ENCODE assay signal across 1 cellular context in genomic region chr2:120550893-120551446, GRCh38.
TF ChIP-seq lines count a peak whose summit lies in the region.

No MANE protein-coding gene starts in this region.

TF ChIP-seq in HepG2, 621 proteins besides CTCF, POLR2A, EP300 and RAD21 (continued from another document and continues in another):
- TF ChIP-seq ZNF318 (CRISPR knock-in tag; IDR thresholded peaks at IDR 0.05) = no peak
- no peak for TF ChIP-seq FOSL1 (CRISPR knock-in tag; IDR thresholded peaks at IDR 0.05; ENCODE audit: borderline replicate concordance)
- TF ChIP-seq JDP2 (CRISPR knock-in tag; IDR thresholded peaks at IDR 0.05; ENCODE audit: borderline replicate concordance) = no peak
- no peak for TF ChIP-seq ZBTB21 (CRISPR knock-in tag; IDR thresholded peaks at IDR 0.05)
- 0 out of 2 replicates have a peak, but pooled peaks have one; percentile 5 for TF ChIP-seq FOXK2 (IDR thresholded peaks at IDR 0.05)
- no peak for TF ChIP-seq POLR2G (IDR thresholded peaks at IDR 0.05; ENCODE audit: low read depth, low read length)
- 0 out of 2 replicates have a peak, but pooled peaks have one; percentile 69 for TF ChIP-seq ZNF136 (CRISPR knock-in tag; IDR thresholded peaks at IDR 0.05; ENCODE audit: low read depth)
- no peak; the same call in 1 of the 2 replicates for TF ChIP-seq ZFP82 (CRISPR knock-in tag; IDR thresholded peaks at IDR 0.05; ENCODE audit: borderline replicate concordance)
- peak; percentile 67 for TF ChIP-seq ZNF770 (CRISPR knock-in tag; IDR thresholded peaks at IDR 0.05)
- no peak for TF ChIP-seq FOXO4 (CRISPR knock-in tag; conservative IDR thresholded peaks at IDR 0.05)
- TF ChIP-seq MEF2D (CRISPR knock-in tag; IDR thresholded peaks at IDR 0.05) = peak; percentile 59
- TF ChIP-seq ZNF296 (CRISPR knock-in tag; conservative IDR thresholded peaks at IDR 0.05) = no peak
- TF ChIP-seq HDAC2 (CRISPR knock-in tag; IDR thresholded peaks at IDR 0.05) = peak; percentile 99
- TF ChIP-seq ZGPAT (CRISPR knock-in tag; IDR thresholded peaks at IDR 0.05) = peak; percentile 68
- peak; percentile 66 for TF ChIP-seq JUN (CRISPR knock-in tag; IDR thresholded peaks at IDR 0.05)
- TF ChIP-seq ZNF563 (CRISPR knock-in tag; IDR thresholded peaks at IDR 0.05) = no peak
- TF ChIP-seq XBP1 (CRISPR knock-in tag; IDR thresholded peaks at IDR 0.05) = no peak
- peak; percentile 71 for TF ChIP-seq MAX (IDR thresholded peaks at IDR 0.05)
- TF ChIP-seq ZSCAN9 (CRISPR knock-in tag; IDR thresholded peaks at IDR 0.05; ENCODE audit: borderline replicate concordance) = 0 out of 2 replicates have a peak, but pooled peaks have one; percentile 69
- peak; percentile 81 for TF ChIP-seq MIER2 (CRISPR knock-in tag; IDR thresholded peaks at IDR 0.05)
- no peak for TF ChIP-seq ZFYVE20 (CRISPR knock-in tag; IDR thresholded peaks at IDR 0.05; ENCODE audit: borderline replicate concordance, low read depth)
- peak; percentile 66; the same call in 1 of the 2 replicates for TF ChIP-seq ZNF652 (CRISPR knock-in tag; IDR thresholded peaks at IDR 0.05; ENCODE audit: borderline replicate concordance, low read depth)
- TF ChIP-seq HMGXB3 (CRISPR knock-in tag; IDR thresholded peaks at IDR 0.05; ENCODE audit: borderline replicate concordance) = no peak
- TF ChIP-seq ZNF30 (CRISPR knock-in tag; IDR thresholded peaks at IDR 0.05) = no peak
- TF ChIP-seq FOXO1 (CRISPR knock-in tag; IDR thresholded peaks at IDR 0.05) = peak; percentile 96
- no peak; the same call in 1 of the 2 replicates for TF ChIP-seq ZNF747 (CRISPR knock-in tag; IDR thresholded peaks at IDR 0.05; ENCODE audit: borderline replicate concordance)
- 0 out of 2 replicates have a peak, but pooled peaks have one; percentile 50 for TF ChIP-seq ZNF281 (CRISPR knock-in tag; IDR thresholded peaks at IDR 0.05; ENCODE audit: borderline replicate concordance)
- no peak for TF ChIP-seq SNAPC5 (CRISPR knock-in tag; IDR thresholded peaks at IDR 0.05; ENCODE audit: borderline replicate concordance)
- no peak for TF ChIP-seq ZNF24 (IDR thresholded peaks at IDR 0.05)
- peak; percentile 87 for TF ChIP-seq CEBPB (IDR thresholded peaks at IDR 0.05; ENCODE audit: borderline replicate concordance, low read depth, low read length)
- peak; percentile 48; the same call in 1 of the 2 replicates for TF ChIP-seq ZNF782 (CRISPR knock-in tag; IDR thresholded peaks at IDR 0.05; ENCODE audit: borderline replicate concordance)
- TF ChIP-seq HNRNPL (IDR thresholded peaks at IDR 0.05; ENCODE audit: low read depth, low read length) = no peak
- peak in 1 of 2 experiments; percentile 41; a peak in 1 of 4 replicates for TF ChIP-seq KLF16 (CRISPR knock-in tag; IDR thresholded peaks at IDR 0.05)
- 0 out of 2 replicates have a peak, but pooled peaks have one; percentile 71 for TF ChIP-seq ZSCAN20 (CRISPR knock-in tag; IDR thresholded peaks at IDR 0.05; ENCODE audit: borderline replicate concordance)
- no peak for TF ChIP-seq SIN3B (IDR thresholded peaks at IDR 0.05; ENCODE audit: low read length)
- TF ChIP-seq ZNF468 (CRISPR knock-in tag; IDR thresholded peaks at IDR 0.05) = no peak
- TF ChIP-seq IRX3 (CRISPR knock-in tag; IDR thresholded peaks at IDR 0.05; ENCODE audit: borderline replicate concordance, low read depth) = no peak
